27 cellular contexts compared by ENCODE assay signal in genomic region chr10:5355762-5356478, GRCh38. TPM values are rescaled to one million over a fixed set of nuclear protein-coding genes. Genes with fewer than 3 reads are reported as not detected.
DNase-seq lines count a peak whose midpoint lies in the region; ATAC-seq, FAIRE-seq and TF ChIP-seq lines count a peak whose summit lies in the region.
"Had no signal": no experiment of that assay in that cellular context is flagged by ENCODE, and none has a peak within 500 bp of the region (broad histone marks: within the 10 kb centered on the region; RNA-seq: fewer than 3 reads in every experiment).

No MANE protein-coding gene starts in this region.

- H3K27me3 ChIP-seq in HepG2 (ENCODE audit: control insufficient read depth in 1 of 2, insufficient read depth in 2 of 2, low read length in 2 of 2) (peaks cover 3 to 46% of the 10 kb centered on the region in 2 experiments; a peak in 4 of 5 replicates), right lobe of liver (no peaks in the 10 kb centered on the region)

- TF ChIP-seq EP300 in HepG2 (IDR thresholded peaks at IDR 0.05; ENCODE audit: low read depth in 2 of 2, low read length in 2 of 2) (no peak), HepG2 (CRISPR knock-in tag; IDR thresholded peaks at IDR 0.05; ENCODE audit: borderline replicate concordance) (no peak)

- no peaks in the 10 kb centered on the region for H3K79me2 ChIP-seq in HepG2 (ENCODE audit: insufficient read depth, low read length)

- H3K9me3 ChIP-seq in HepG2 (ENCODE audit: low read length), result no peaks in the 10 kb centered on the region
- no peaks in the 10 kb centered on the region for H3K9me3 ChIP-seq in right lobe of liver

- no peak overlapping the region for H2AFZ ChIP-seq in HepG2 (ENCODE audit: low read length)

- H3K27ac ChIP-seq in HepG2 (ENCODE audit: extremely low read length, insufficient read depth, low read length), result no peak overlapping the region
- H3K27ac ChIP-seq in right lobe of liver, result no peak overlapping the region

- H3K4me2 ChIP-seq in HepG2 (ENCODE audit: low read depth, low read length), result no peak overlapping the region

- H3K9me3 Mint-ChIP-seq in activated CD4-positive, alpha-beta T cell treated with anti-CD3 and anti-CD28 coated beads for 36 hours (ENCODE audit: low read depth), result no peaks in the 10 kb centered on the region
- no peaks in the 10 kb centered on the region for H3K9me3 Mint-ChIP-seq in activated CD4-positive, alpha-beta T cell treated with anti-CD3 and anti-CD28 coated beads, Interleukin-2, amount 10 ng/mL, durations not matched to agents 7 days and 5 days
- no peaks in the 10 kb centered on the region for H3K9me3 Mint-ChIP-seq in activated T-helper 17 cell treated with anti-CD3 and anti-CD28 coated beads, Interleukin-2, amount 50 U/mL, for 72 hours
- H3K9me3 Mint-ChIP-seq: CD8-positive, alpha-beta T cell had no signal

- H4K20me1 ChIP-seq in HepG2 (ENCODE audit: insufficient read depth, low read length), result no peaks in the 10 kb centered on the region

- BruUV-seq in HepG2 (replicated peaks; lab: Mats Ljungman, UMichigan), result no TSS peak

- ATAC-seq in activated CD4-positive, alpha-beta T cell treated with anti-CD3 and anti-CD28 coated beads for 36 hours, result peak; percentile 63
- ATAC-seq in HepG2, result no peak
- ATAC-seq in right lobe of liver, result no peak
- peak; percentile 42 for ATAC-seq in activated T-helper 17 cell treated with anti-CD3 and anti-CD28 coated beads, Interleukin-2, amount 50 U/mL, for 72 hours (replicated peaks)
- no peak for ATAC-seq in HG02642 (IDR thresholded peaks at IDR 0.05; ENCODE audit: poor library complexity, unreplicated experiment)
- ATAC-seq: CD8-positive, alpha-beta T cell had no signal

- H3K36me3 ChIP-seq in HepG2 (replicated peaks in 1 of 2; ENCODE audit: control insufficient read depth in 1 of 2, insufficient read depth in 2 of 2, low read length in 2 of 2) (no peaks in the 10 kb centered on the region), right lobe of liver (no peaks in the 10 kb centered on the region)

- in situ Hi-C loops in HepG2 (cut with HindIII; ENCODE audit: extremely low pct_ligation_motif_present, low pct_unique_long_range_greater_than_20kb), result no loop called here

- POLR2A ChIA-PET in activated CD4-positive, alpha-beta T cell treated with anti-CD3 and anti-CD28 coated beads for 36 hours (lab: Charles Lee), result interaction anchor here (0.7 kb wide), 1 partner anchor 14 kb away, joined by 3 read pairs; no protein-coding TSS in a partner anchor
- POLR2A ChIA-PET in activated CD4-positive, alpha-beta T cell treated with anti-CD3 and anti-CD28 coated beads, Interleukin-2, amount 10 ng/mL, durations not matched to agents 7 days and 5 days (lab: Charles Lee), result no interaction called here
- POLR2A ChIA-PET in HepG2 (lab: Yijun Ruan, JAX), result no interaction called here

- intact Hi-C loops in activated CD4-positive, alpha-beta T cell treated with anti-CD3 and anti-CD28 coated beads for 36 hours (cut with DNase I, micrococcal nuclease), result no loop called here
- intact Hi-C loops in HepG2 (cut with micrococcal nuclease; ENCODE audit: unreplicated experiment), result no loop called here
- intact Hi-C loops in right lobe of liver (cut with DNase I), result no loop called here

- DNase-seq in activated CD4-positive, alpha-beta T cell treated with anti-CD3 and anti-CD28 coated beads for 36 hours, result no peak
- no peak for DNase-seq in activated CD4-positive, alpha-beta T cell treated with anti-CD3 and anti-CD28 coated beads, Interleukin-2, amount 10 ng/mL, durations not matched to agents 7 days and 5 days
- DNase-seq in HepG2 (ENCODE audit: low spot score) (no peak), right lobe of liver (no peak), left kidney (ENCODE audit: low read depth, low spot score) (peak; percentile 74), NCI-H526 (lab: John Stamatoyannopoulos, UW) (no peak)
- DNase-seq: AML-193; C1 segment of cervical spinal cord; CD8-positive, alpha-beta T cell; DND-41; MM.1S; NCI-H1105 treated with DMSO at 0.1 percent for 48 hours; NCI-H2029 treated with DMSO at 0.1 percent for 48 hours; NCI-H2171; NCI-H345; NCI-H524; NCI-H82; OCI-M1 had no signal

- H3K4me1 Mint-ChIP-seq in activated CD4-positive, alpha-beta T cell treated with anti-CD3 and anti-CD28 coated beads for 36 hours, result peaks cover 15% of the 10 kb centered on the region
- H3K4me1 Mint-ChIP-seq in activated CD4-positive, alpha-beta T cell treated with anti-CD3 and anti-CD28 coated beads, Interleukin-2, amount 10 ng/mL, durations not matched to agents 7 days and 5 days, result peaks cover 5% of the 10 kb centered on the region
- no peaks in the 10 kb centered on the region for H3K4me1 Mint-ChIP-seq in activated T-helper 17 cell treated with anti-CD3 and anti-CD28 coated beads, Interleukin-2, amount 50 U/mL, for 72 hours

- no peak overlapping the region for H3K9ac ChIP-seq in HepG2 (ENCODE audit: insufficient read depth, low read depth, low read length)

- peaks cover 11% of the 10 kb centered on the region for H3K27me3 Mint-ChIP-seq in activated CD4-positive, alpha-beta T cell treated with anti-CD3 and anti-CD28 coated beads for 36 hours
- H3K27me3 Mint-ChIP-seq in activated CD4-positive, alpha-beta T cell treated with anti-CD3 and anti-CD28 coated beads, Interleukin-2, amount 10 ng/mL, durations not matched to agents 7 days and 5 days, result peaks cover 13% of the 10 kb centered on the region
- H3K27me3 Mint-ChIP-seq in activated T-helper 17 cell treated with anti-CD3 and anti-CD28 coated beads, Interleukin-2, amount 50 U/mL, for 72 hours, result peaks cover 21% of the 10 kb centered on the region

- H3K4me1 ChIP-seq in HepG2 (ENCODE audit: insufficient read depth, low read length) (no peaks in the 10 kb centered on the region), right lobe of liver (no peaks in the 10 kb centered on the region)

- H3K4me3 ChIP-seq in HepG2 (replicated peaks in 1 of 3; ENCODE audit: insufficient read depth in 1 of 3, low read depth in 2 of 3, low read length in 3 of 3), result no peak overlapping the region
- no peak overlapping the region for H3K4me3 ChIP-seq in right lobe of liver

- no peaks in the 10 kb centered on the region for H3K36me3 Mint-ChIP-seq in activated CD4-positive, alpha-beta T cell treated with anti-CD3 and anti-CD28 coated beads for 36 hours (ENCODE audit: low read depth)
- no peaks in the 10 kb centered on the region for H3K36me3 Mint-ChIP-seq in activated CD4-positive, alpha-beta T cell treated with anti-CD3 and anti-CD28 coated beads, Interleukin-2, amount 10 ng/mL, durations not matched to agents 7 days and 5 days (ENCODE audit: low read depth)
- no peaks in the 10 kb centered on the region for H3K36me3 Mint-ChIP-seq in activated T-helper 17 cell treated with anti-CD3 and anti-CD28 coated beads, Interleukin-2, amount 50 U/mL, for 72 hours (ENCODE audit: low read depth)
- H3K36me3 Mint-ChIP-seq: CD8-positive, alpha-beta T cell had no signal

- no peak for TF ChIP-seq CTCF in HepG2 (CRISPR knock-in tag; IDR thresholded peaks at IDR 0.05)
- TF ChIP-seq CTCF in right lobe of liver (IDR thresholded peaks at IDR 0.05), result no peak

- no peak for TF ChIP-seq POLR2A in HepG2 (IDR thresholded peaks at IDR 0.05; ENCODE audit: insufficient read depth in 1 of 2, low read depth in 2 of 2, low read length in 2 of 2)
- TF ChIP-seq POLR2A in right lobe of liver (IDR thresholded peaks at IDR 0.05), result no peak

- FAIRE-seq in HepG2 (lab: Jason Lieb, UNC), result no peak
- FAIRE-seq: G401.6, GM18507, H54, RCC 7860 had no signal

- 13% methylated on average over 7 of the region's 7 CpGs for WGBS in HepG2 (ENCODE audit: low lambda C conversion rate)
- WGBS in right lobe of liver (ENCODE audit: insufficient coverage, low coverage, low lambda C conversion rate, missing lambda C conversion rate), result 68% methylated on average over 7 of the region's 7 CpGs

- H3K4me3 Mint-ChIP-seq in activated CD4-positive, alpha-beta T cell treated with anti-CD3 and anti-CD28 coated beads for 36 hours, result no peak overlapping the region
- no peak overlapping the region for H3K4me3 Mint-ChIP-seq in activated CD4-positive, alpha-beta T cell treated with anti-CD3 and anti-CD28 coated beads, Interleukin-2, amount 10 ng/mL, durations not matched to agents 7 days and 5 days
- no peak overlapping the region for H3K4me3 Mint-ChIP-seq in activated T-helper 17 cell treated with anti-CD3 and anti-CD28 coated beads, Interleukin-2, amount 50 U/mL, for 72 hours
- H3K4me3 Mint-ChIP-seq: CD8-positive, alpha-beta T cell had no signal

- H3K27ac Mint-ChIP-seq in activated CD4-positive, alpha-beta T cell treated with anti-CD3 and anti-CD28 coated beads for 36 hours, result no peak overlapping the region
- H3K27ac Mint-ChIP-seq in activated CD4-positive, alpha-beta T cell treated with anti-CD3 and anti-CD28 coated beads, Interleukin-2, amount 10 ng/mL, durations not matched to agents 7 days and 5 days, result no peak overlapping the region
- no peak overlapping the region for H3K27ac Mint-ChIP-seq in activated T-helper 17 cell treated with anti-CD3 and anti-CD28 coated beads, Interleukin-2, amount 50 U/mL, for 72 hours
- H3K27ac Mint-ChIP-seq: CD8-positive, alpha-beta T cell had no signal

- CTCF ChIA-PET in activated CD4-positive, alpha-beta T cell treated with anti-CD3 and anti-CD28 coated beads for 36 hours (lab: Charles Lee), result no interaction called here
- CTCF ChIA-PET in activated CD4-positive, alpha-beta T cell treated with anti-CD3 and anti-CD28 coated beads, Interleukin-2, amount 10 ng/mL, durations not matched to agents 7 days and 5 days (lab: Charles Lee), result interaction anchor here (1.1 kb wide), 1 partner anchor 506 kb away, joined by 3 read pairs; no protein-coding TSS in a partner anchor
- CTCF ChIA-PET in HepG2 (lab: Yijun Ruan, JAX; ENCODE audit: low intra/inter-chr PET ratio, low total read pairs), result no interaction called here

- TF ChIP-seq RAD21 in HepG2 (CRISPR knock-in tag; IDR thresholded peaks at IDR 0.05), result no peak

RNA-seq across cellular contexts. Expression of gene UCN3, which starts 8.8 kb away (rescaled TPM):
- total RNA-seq in activated CD4-positive, alpha-beta T cell treated with anti-CD3 and anti-CD28 coated beads for 36 hours, result not detected
- not detected for total RNA-seq in activated CD4-positive, alpha-beta T cell treated with anti-CD3 and anti-CD28 coated beads, Interleukin-2, amount 10 ng/mL, durations not matched to agents 7 days and 5 days
- not detected in 2 replicates for total RNA-seq in HepG2 (2016; rRNA removed; fragmentation: Illumina TruSeq; extraction: Trizol)
- not detected in 2 replicates for total RNA-seq in HepG2 (2016; cell fraction: cytosol; rRNA removed; fragmentation: Illumina TruSeq; extraction: Trizol; ENCODE audit: low read depth)
- not detected in 2 replicates for total RNA-seq in HepG2 (2016; cell fraction: insoluble cytoplasmic fraction; rRNA removed; fragmentation: Illumina TruSeq; extraction: Trizol)
- total RNA-seq in HepG2 (2016; cell fraction: membrane; rRNA removed; fragmentation: Illumina TruSeq; extraction: Trizol), result not detected in 2 replicates
- not detected in 2 replicates for total RNA-seq in HepG2 (2016; cell fraction: nucleus; rRNA removed; fragmentation: Illumina TruSeq; extraction: Trizol)
- polyA plus RNA-seq in HepG2 (2011; rRNA removed), result not detected in 2 replicates
- 0.04 TPM in 1 of 2 replicates, not detected in the other for polyA plus RNA-seq in HepG2 (2011; cell fraction: cytosol; rRNA removed)
- not detected in 2 replicates for polyA plus RNA-seq in HepG2 (2011; cell fraction: nucleus; rRNA removed)
- 0.15 TPM in 1 of 2 replicates, not detected in the other for polyA plus RNA-seq in HepG2 (2012)
- not detected in 2 replicates for polyA plus RNA-seq in HepG2 (2016; cell fraction: cytosol; fragmentation: Illumina TruSeq; extraction: Trizol; ENCODE audit: low read depth)
- not detected in 2 replicates for polyA plus RNA-seq in HepG2 (2016; cell fraction: insoluble cytoplasmic fraction; fragmentation: Illumina TruSeq; extraction: Trizol; ENCODE audit: low read depth)
- not detected in 2 replicates for polyA plus RNA-seq in HepG2 (2016; cell fraction: membrane; fragmentation: Illumina TruSeq; extraction: Trizol; ENCODE audit: low read depth)
- polyA plus RNA-seq in HepG2 (2016; cell fraction: nucleus; fragmentation: Illumina TruSeq; extraction: Trizol; ENCODE audit: insufficient read depth, low read depth), result not detected in 2 replicates
- polyA minus RNA-seq in HepG2 (2011; rRNA and poly(A)+ RNA removed; ENCODE audit: low replicate concordance), result not detected in 2 replicates
- not detected in 2 replicates for polyA minus RNA-seq in HepG2 (2011; cell fraction: cytosol; rRNA and poly(A)+ RNA removed)
- polyA minus RNA-seq in HepG2 (2011; cell fraction: nucleus; rRNA and poly(A)+ RNA removed), result not detected in 2 replicates
- total RNA-seq in right lobe of liver, result not detected
- total RNA-seq in activated T-helper 17 cell treated with anti-CD3 and anti-CD28 coated beads, Interleukin-2, amount 50 U/mL, for 72 hours, result not detected
- total RNA-seq: A172; CD8-positive, alpha-beta T cell; SK-MEL-5 had no signal
- polyA plus RNA-seq: AG04450 had no signal

RNA-seq across cellular contexts. Expression of gene TUBAL3, which starts 48.7 kb away (rescaled TPM):
- total RNA-seq in activated CD4-positive, alpha-beta T cell treated with anti-CD3 and anti-CD28 coated beads for 36 hours, result not detected
- total RNA-seq in activated CD4-positive, alpha-beta T cell treated with anti-CD3 and anti-CD28 coated beads, Interleukin-2, amount 10 ng/mL, durations not matched to agents 7 days and 5 days, result not detected
- total RNA-seq in HepG2 (2016; rRNA removed; fragmentation: Illumina TruSeq; extraction: Trizol), result 0.07 TPM in 1 of 2 replicates, not detected in the other
- total RNA-seq in HepG2 (2016; cell fraction: cytosol; rRNA removed; fragmentation: Illumina TruSeq; extraction: Trizol; ENCODE audit: low read depth), result not detected in 2 replicates
- total RNA-seq in HepG2 (2016; cell fraction: insoluble cytoplasmic fraction; rRNA removed; fragmentation: Illumina TruSeq; extraction: Trizol), result 0.06 TPM in 1 of 2 replicates, not detected in the other
- not detected in 2 replicates for total RNA-seq in HepG2 (2016; cell fraction: membrane; rRNA removed; fragmentation: Illumina TruSeq; extraction: Trizol)
- not detected in 2 replicates for total RNA-seq in HepG2 (2016; cell fraction: nucleus; rRNA removed; fragmentation: Illumina TruSeq; extraction: Trizol)
- polyA plus RNA-seq in HepG2 (2011; rRNA removed), result 0.26 and 0.48 TPM in 2 replicates
- polyA plus RNA-seq in HepG2 (2011; cell fraction: cytosol; rRNA removed), result 0.28 and 0.37 TPM in 2 replicates
- 0.24 and 0.26 TPM in 2 replicates for polyA plus RNA-seq in HepG2 (2011; cell fraction: nucleus; rRNA removed)
- 0.19 and 0.34 TPM in 2 replicates for polyA plus RNA-seq in HepG2 (2012)
- polyA plus RNA-seq in HepG2 (2016; cell fraction: cytosol; fragmentation: Illumina TruSeq; extraction: Trizol; ENCODE audit: low read depth), result not detected in 2 replicates
- not detected in 2 replicates for polyA plus RNA-seq in HepG2 (2016; cell fraction: insoluble cytoplasmic fraction; fragmentation: Illumina TruSeq; extraction: Trizol; ENCODE audit: low read depth)
- not detected in 2 replicates for polyA plus RNA-seq in HepG2 (2016; cell fraction: membrane; fragmentation: Illumina TruSeq; extraction: Trizol; ENCODE audit: low read depth)
- polyA plus RNA-seq in HepG2 (2016; cell fraction: nucleus; fragmentation: Illumina TruSeq; extraction: Trizol; ENCODE audit: insufficient read depth, low read depth), result not detected in 2 replicates
- polyA minus RNA-seq in HepG2 (2011; rRNA and poly(A)+ RNA removed; ENCODE audit: low replicate concordance), result 0.32 and 0.77 TPM in 2 replicates
- not detected in 2 replicates for polyA minus RNA-seq in HepG2 (2011; cell fraction: cytosol; rRNA and poly(A)+ RNA removed)
- 0.37 TPM in 1 of 2 replicates, not detected in the other for polyA minus RNA-seq in HepG2 (2011; cell fraction: nucleus; rRNA and poly(A)+ RNA removed)
- not detected for total RNA-seq in right lobe of liver
- not detected for total RNA-seq in activated T-helper 17 cell treated with anti-CD3 and anti-CD28 coated beads, Interleukin-2, amount 50 U/mL, for 72 hours
- total RNA-seq: A172; CD8-positive, alpha-beta T cell had no signal
- polyA plus RNA-seq: AG04450 had no signal

RNA-seq across cellular contexts. Expression of gene NET1, which starts 56.4 kb away (rescaled TPM):
- total RNA-seq in activated CD4-positive, alpha-beta T cell treated with anti-CD3 and anti-CD28 coated beads for 36 hours, result 10 to 100 TPM; 27.8 to 34.8 TPM
- total RNA-seq in activated CD4-positive, alpha-beta T cell treated with anti-CD3 and anti-CD28 coated beads, Interleukin-2, amount 10 ng/mL, durations not matched to agents 7 days and 5 days, result 10 to 100 TPM; 39.1 to 47.7 TPM
- total RNA-seq in HepG2 (2016; rRNA removed; fragmentation: Illumina TruSeq; extraction: Trizol) (65.8 and 115 TPM in 2 replicates), right lobe of liver (10 to 100 TPM; 23.0 to 64.5 (median 38.5) TPM)
- 13.3 and 15.2 TPM in 2 replicates for total RNA-seq in HepG2 (2016; cell fraction: cytosol; rRNA removed; fragmentation: Illumina TruSeq; extraction: Trizol; ENCODE audit: low read depth)
- 67.1 and 111 TPM in 2 replicates for total RNA-seq in HepG2 (2016; cell fraction: insoluble cytoplasmic fraction; rRNA removed; fragmentation: Illumina TruSeq; extraction: Trizol)
- 50.6 and 52.2 TPM in 2 replicates for total RNA-seq in HepG2 (2016; cell fraction: membrane; rRNA removed; fragmentation: Illumina TruSeq; extraction: Trizol)
- total RNA-seq in HepG2 (2016; cell fraction: nucleus; rRNA removed; fragmentation: Illumina TruSeq; extraction: Trizol), result 56.7 and 60.2 TPM in 2 replicates
- 37.8 and 48.1 TPM in 2 replicates for polyA plus RNA-seq in HepG2 (2011; rRNA removed)
- polyA plus RNA-seq in HepG2 (2011; cell fraction: cytosol; rRNA removed), result 26.5 and 28.7 TPM in 2 replicates
- 19.8 and 22.7 TPM in 2 replicates for polyA plus RNA-seq in HepG2 (2011; cell fraction: nucleus; rRNA removed)
- 43.1 and 50.0 TPM in 2 replicates for polyA plus RNA-seq in HepG2 (2012)
- polyA plus RNA-seq in HepG2 (2016; cell fraction: cytosol; fragmentation: Illumina TruSeq; extraction: Trizol; ENCODE audit: low read depth), result 5.0 and 5.8 TPM in 2 replicates
- polyA plus RNA-seq in HepG2 (2016; cell fraction: insoluble cytoplasmic fraction; fragmentation: Illumina TruSeq; extraction: Trizol; ENCODE audit: low read depth), result 98.1 and 103 TPM in 2 replicates
- polyA plus RNA-seq in HepG2 (2016; cell fraction: membrane; fragmentation: Illumina TruSeq; extraction: Trizol; ENCODE audit: low read depth), result 21.4 and 21.5 TPM in 2 replicates
- 56.7 and 57.9 TPM in 2 replicates for polyA plus RNA-seq in HepG2 (2016; cell fraction: nucleus; fragmentation: Illumina TruSeq; extraction: Trizol; ENCODE audit: insufficient read depth, low read depth)
- 47.1 and 69.7 TPM in 2 replicates for polyA minus RNA-seq in HepG2 (2011; rRNA and poly(A)+ RNA removed; ENCODE audit: low replicate concordance)
- polyA minus RNA-seq in HepG2 (2011; cell fraction: cytosol; rRNA and poly(A)+ RNA removed), result 79.5 and 93.0 TPM in 2 replicates
- polyA minus RNA-seq in HepG2 (2011; cell fraction: nucleus; rRNA and poly(A)+ RNA removed), result 103 and 134 TPM in 2 replicates
- total RNA-seq in activated T-helper 17 cell treated with anti-CD3 and anti-CD28 coated beads, Interleukin-2, amount 50 U/mL, for 72 hours, result 10 to 100 TPM; 17.0 to 39.6 TPM

Comparison
In these comparisons a context has a peak if more than half of its experiments do, and no peak if none do; other contexts are left out.
1. ATAC-seq: peak in activated CD4-positive, alpha-beta T cell treated with anti-CD3 and anti-CD28 coated beads for 36 hours (single experiment) and activated T-helper 17 cell treated with anti-CD3 and anti-CD28 coated beads, Interleukin-2, amount 50 U/mL, for 72 hours (single experiment); none in HepG2 (single experiment), right lobe of liver (0 of 4) and HG02642 (single experiment).